Comparison of ENCODE assay signal across 8 cellular contexts in genomic region chr2:134181219-134181618, GRCh38.
DNase-seq lines count a peak whose midpoint lies in the region; ATAC-seq, FAIRE-seq and TF ChIP-seq lines count a peak whose summit lies in the region.

No MANE protein-coding gene starts in this region.

- H3K27me3 Mint-ChIP-seq in neural progenitor cell (ENCODE audit: insufficient read depth, low read depth) = no peaks in the 10 kb centered on the region

- ATAC-seq in GM21737 (IDR thresholded peaks at IDR 0.05; ENCODE audit: unreplicated experiment) (peak; percentile 64), HG02763 (IDR thresholded peaks at IDR 0.05; ENCODE audit: unreplicated experiment) (no peak), sciatic nerve (no peak)

- no peak for TF ChIP-seq POLR2A in GM12892 (IDR thresholded peaks at IDR 0.05; ENCODE audit: low read depth, low read length)
- TF ChIP-seq POLR2A in esophagus squamous epithelium (IDR thresholded peaks at IDR 0.05) = no peak

- no peaks in the 10 kb centered on the region for H3K36me3 ChIP-seq in esophagus squamous epithelium
- no peaks in the 10 kb centered on the region for H3K36me3 ChIP-seq in neural progenitor cell

- H3K9me3 ChIP-seq in esophagus squamous epithelium (no peaks in the 10 kb centered on the region), neural progenitor cell (ENCODE audit: low read depth) (no peaks in the 10 kb centered on the region)

- no peaks in the 10 kb centered on the region for H3F3A ChIP-seq in neural progenitor cell (ENCODE audit: low read depth)

- peaks cover 0 to 32% (median 0%) of the 10 kb centered on the region in 3 donors for H3K4me1 ChIP-seq in esophagus squamous epithelium
- H3K4me1 ChIP-seq in neural progenitor cell = no peaks in the 10 kb centered on the region

- H3K4me1 Mint-ChIP-seq in neural progenitor cell = peaks cover 10% of the 10 kb centered on the region

- no peak overlapping the region for H2AFZ ChIP-seq in neural progenitor cell (replicated peaks)

- H3K4me2 ChIP-seq in neural progenitor cell = no peak overlapping the region

- H3K9ac ChIP-seq in neural progenitor cell = no peak overlapping the region

- H3K27me3 ChIP-seq in esophagus squamous epithelium (no peaks in the 10 kb centered on the region), neural progenitor cell (no peaks in the 10 kb centered on the region)

- H3K27ac ChIP-seq in esophagus squamous epithelium = peak overlapping the region in 3 of 4 donors; percentile 26 to 78 (median 65)
- H3K27ac ChIP-seq in neural progenitor cell = no peak overlapping the region

- DNase-seq in GM12892 (ENCODE audit: insufficient read length) (peak; percentile 25), RPMI8226 (peak; percentile 90), esophagus squamous epithelium (lab: John Stamatoyannopoulos, UW) (no peak), sciatic nerve (ENCODE audit: low spot score) (no peak), neural progenitor cell (ENCODE audit: low spot score) (no peak), GM19238 (ENCODE audit: insufficient read length, low spot score) (no peak)

- 0 to 35% methylated on average over 5 of the region's 5 CpGs for WGBS in esophagus squamous epithelium, 2 donors

- H3K4me3 Mint-ChIP-seq in neural progenitor cell = no peak overlapping the region

- no peak overlapping the region for H3K4me3 ChIP-seq in esophagus squamous epithelium
- no peak overlapping the region for H3K4me3 ChIP-seq in neural progenitor cell

- peak; percentile 75 for FAIRE-seq in GM12892 (lab: Jason Lieb, UNC)

- TF ChIP-seq CTCF in esophagus squamous epithelium (IDR thresholded peaks at IDR 0.05) (peak in 4 of 6 experiments; percentile 17 to 46 (median 28)), neural progenitor cell (IDR thresholded peaks at IDR 0.05) (no peak)

- intact Hi-C loops in esophagus squamous epithelium (cut with DNase I) = no loop called here
- intact Hi-C loops in sciatic nerve (cut with DNase I) = no loop called here

- peaks cover 7% of the 10 kb centered on the region for H3K36me3 Mint-ChIP-seq in neural progenitor cell

- H3K9me3 Mint-ChIP-seq in neural progenitor cell = no peaks in the 10 kb centered on the region

- no peaks in the 10 kb centered on the region for H4K20me1 ChIP-seq in neural progenitor cell (ENCODE audit: low read depth)

- no peaks in the 10 kb centered on the region for H3K79me2 ChIP-seq in neural progenitor cell (ENCODE audit: low read depth)

- H3K27ac Mint-ChIP-seq in neural progenitor cell = no peak overlapping the region

Comparison
In these comparisons a context has a peak if more than half of its experiments do, and no peak if none do; other contexts are left out.
1. DNase-seq: peak in GM12892 (single experiment) and RPMI8226 (single experiment); none in esophagus squamous epithelium (single experiment), sciatic nerve (single experiment), neural progenitor cell (single experiment) and GM19238 (single experiment).